ENCODE assay signal across 1 cellular context in the genomic region with DNA sequence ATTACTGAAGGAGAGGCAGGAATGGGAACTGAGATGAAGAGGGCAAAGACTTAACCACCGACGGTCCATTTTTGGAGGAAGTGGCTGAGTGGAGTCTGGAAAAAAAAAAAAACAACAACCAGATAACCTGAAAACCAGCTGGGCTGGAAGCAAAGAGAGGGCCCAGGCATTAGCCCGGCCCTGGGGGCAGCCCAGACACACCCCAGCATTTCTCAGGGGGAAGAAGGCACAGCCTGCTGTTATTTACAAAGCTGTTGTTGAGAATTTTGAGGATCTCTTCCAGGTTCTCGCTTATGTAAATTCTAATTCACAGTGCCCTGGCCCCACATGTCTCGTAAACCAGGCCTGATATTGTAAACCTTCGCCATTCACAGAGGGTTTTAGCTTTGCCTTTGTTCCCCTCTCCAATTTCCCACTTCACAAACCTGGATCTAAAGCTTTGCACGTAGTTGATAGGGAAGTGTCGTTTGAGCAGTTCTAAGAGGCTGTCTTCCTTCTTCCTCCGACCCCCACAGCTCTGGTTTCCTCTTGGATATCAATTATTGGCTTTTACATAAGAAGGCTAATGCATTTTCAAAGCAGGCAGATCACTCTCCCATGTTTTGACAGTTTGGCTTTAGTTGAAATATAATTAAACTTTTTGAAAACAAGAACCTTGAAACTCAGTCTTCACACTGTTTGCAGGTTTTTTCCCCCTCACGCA.
TF ChIP-seq lines count a peak whose summit lies in the region.

No MANE protein-coding gene starts in this region.

TF ChIP-seq in HepG2, 621 proteins besides CTCF, POLR2A, EP300 and RAD21 (continued from another document):
- TF ChIP-seq ATF4 (CRISPR knock-in tag; IDR thresholded peaks at IDR 0.05) (no peak), SCMH1 (CRISPR knock-in tag; IDR thresholded peaks at IDR 0.05; ENCODE audit: borderline replicate concordance) (no peak), ZNF614 (CRISPR knock-in tag; IDR thresholded peaks at IDR 0.05; ENCODE audit: borderline replicate concordance) (no peak), GLI4 (CRISPR knock-in tag; IDR thresholded peaks at IDR 0.05; ENCODE audit: borderline replicate concordance) (no peak), ZNF850 (CRISPR knock-in tag; conservative IDR thresholded peaks at IDR 0.05) (0 out of 2 replicates have a peak, but pooled peaks have one; percentile 58), TSC22D2 (CRISPR knock-in tag; IDR thresholded peaks at IDR 0.05; ENCODE audit: borderline replicate concordance) (no peak), ZNF337 (CRISPR knock-in tag; IDR thresholded peaks at IDR 0.05; ENCODE audit: borderline replicate concordance, low read depth) (no peak)
- TF ChIP-seq, protein P1, sequence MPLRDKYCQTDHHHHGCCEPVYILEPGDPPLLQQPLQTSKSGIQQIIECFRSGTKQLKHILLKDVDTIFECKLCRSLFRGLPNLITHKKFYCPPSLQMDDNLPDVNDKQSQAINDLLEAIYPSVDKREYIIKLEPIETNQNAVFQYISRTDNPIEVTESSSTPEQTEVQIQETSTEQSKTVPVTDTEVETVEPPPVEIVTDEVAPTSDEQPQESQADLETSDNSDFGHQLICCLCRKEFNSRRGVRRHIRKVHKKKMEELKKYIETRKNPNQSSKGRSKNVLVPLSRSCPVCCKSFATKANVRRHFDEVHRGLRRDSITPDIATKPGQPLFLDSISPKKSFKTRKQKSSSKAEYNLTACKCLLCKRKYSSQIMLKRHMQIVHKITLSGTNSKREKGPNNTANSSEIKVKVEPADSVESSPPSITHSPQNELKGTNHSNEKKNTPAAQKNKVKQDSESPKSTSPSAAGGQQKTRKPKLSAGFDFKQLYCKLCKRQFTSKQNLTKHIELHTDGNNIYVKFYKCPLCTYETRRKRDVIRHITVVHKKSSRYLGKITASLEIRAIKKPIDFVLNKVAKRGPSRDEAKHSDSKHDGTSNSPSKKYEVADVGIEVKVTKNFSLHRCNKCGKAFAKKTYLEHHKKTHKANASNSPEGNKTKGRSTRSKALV (CRISPR knock-in tag; IDR thresholded peaks at IDR 0.05): peak; percentile 74; the same call in 1 of the 2 replicates
